8 cellular contexts compared by ENCODE assay signal in the genomic region with DNA sequence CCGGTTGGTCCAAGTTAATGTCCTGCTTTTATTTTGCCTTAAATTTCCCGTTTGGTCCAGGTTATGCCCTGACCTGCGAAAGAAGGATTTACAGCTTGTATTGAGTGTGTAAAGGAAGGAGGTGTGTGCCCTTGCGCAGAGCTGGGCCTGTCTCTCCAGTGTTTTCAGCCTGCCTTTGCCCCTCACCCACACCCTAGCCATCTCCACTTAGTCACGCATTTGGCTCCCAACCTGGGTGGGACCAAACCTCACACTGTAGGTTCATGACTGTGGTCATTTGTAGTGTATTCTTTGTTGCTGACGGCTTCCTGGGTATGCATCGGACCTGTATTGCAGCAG. TPM values are rescaled to one million over a fixed set of nuclear protein-coding genes. Genes with fewer than 3 reads are reported as not detected.
A peak's percentile ranks its signal among the peaks of the same experiment; 100 is the strongest.
DNase-seq lines count a peak whose midpoint lies in the region; ATAC-seq and TF ChIP-seq lines count a peak whose summit lies in the region.

No MANE protein-coding gene starts in this region.

- H3K4me3 ChIP-seq in cardiac muscle cell (peak overlapping the region; percentile 65), SK-N-MC (peak overlapping the region; percentile 73)

- H3K4me1 ChIP-seq in cardiac muscle cell (ENCODE audit: low read depth): peaks cover 42% of the 10 kb centered on the region

- H3K9ac ChIP-seq in SK-N-MC (ENCODE audit: insufficient read length): peak overlapping the region; percentile 95

- H3K9me3 ChIP-seq in cardiac muscle cell (ENCODE audit: low read depth): no peaks in the 10 kb centered on the region
- no peaks in the 10 kb centered on the region for H3K9me3 ChIP-seq in SK-N-MC (ENCODE audit: low read depth, low read length)

- no peak for ATAC-seq in Right ventricle myocardium inferior

- no peaks in the 10 kb centered on the region for H3K27me3 ChIP-seq in cardiac muscle cell

- intact Hi-C loops in Right ventricle myocardium inferior (cut with DNase I): loop anchor here (2.0 kb wide), 1 partner anchor 38 kb away; no protein-coding TSS in a partner anchor

- DNase-seq in cardiac muscle cell (ENCODE audit: low read depth in 1 of 2, low spot score in 1 of 2): peak in 1 of 2 donors; percentile 38
- no peak for DNase-seq in Right ventricle myocardium inferior (ENCODE audit: missing footprints)
- peak; percentile 87 for DNase-seq in HK-2 (ENCODE audit: unreplicated experiment)
- no peak for DNase-seq in SK-N-MC (ENCODE audit: low read depth, low spot score)
- peak; percentile 80 for DNase-seq in astrocyte of the hippocampus (ENCODE audit: low read depth, low spot score)
- peak; percentile 83 for DNase-seq in kidney tubule cell (ENCODE audit: low spot score)
- peak; percentile 47 to 68 for DNase-seq in stimulated activated CD4-positive, alpha-beta T cell treated with anti-CD3 and anti-CD28 coated beads, Interleukin-4, amount 100 ng/mL, for 48 hours (ENCODE audit: low read depth in 2 of 2)
- no peak for DNase-seq in 8988T

- TF ChIP-seq CTCF in cardiac muscle cell (IDR thresholded peaks at IDR 0.05; ENCODE audit: low read depth, low read length): no peak

- H3K36me3 ChIP-seq in cardiac muscle cell (no peaks in the 10 kb centered on the region), SK-N-MC (ENCODE audit: insufficient read depth, low read length) (peaks cover 39% of the 10 kb centered on the region)

- H3K27ac ChIP-seq in cardiac muscle cell (peak overlapping the region; percentile 98), SK-N-MC (peak overlapping the region; percentile 99)

RNA-seq across cellular contexts. Expression of a gene that starts 0.6 kb away (rescaled TPM):
- total RNA-seq in cardiac muscle cell (107 and 134 TPM in 2 replicates), Right ventricle myocardium inferior (51.9 TPM)
- 181 and 192 TPM in 2 replicates for polyA plus RNA-seq in cardiac muscle cell

RNA-seq across cellular contexts. Expression of a gene that starts 21.1 kb away (rescaled TPM):
- total RNA-seq in cardiac muscle cell (77.1 and 87.9 TPM in 2 replicates), Right ventricle myocardium inferior (85.8 TPM)
- polyA plus RNA-seq in cardiac muscle cell: 71.7 and 88.5 TPM in 2 replicates

Comparison
In these comparisons a context has a peak if more than half of its experiments do, and no peak if none do; other contexts are left out.
1. DNase-seq: peak in HK-2 (single experiment), astrocyte of the hippocampus (single experiment), kidney tubule cell (single experiment) and stimulated activated CD4-positive, alpha-beta T cell treated with anti-CD3 and anti-CD28 coated beads, Interleukin-4, amount 100 ng/mL, for 48 hours (2 of 2); none in Right ventricle myocardium inferior (single experiment), SK-N-MC (single experiment) and 8988T (single experiment).